ENCODE assay signal across 12 cellular contexts in the genomic region with DNA sequence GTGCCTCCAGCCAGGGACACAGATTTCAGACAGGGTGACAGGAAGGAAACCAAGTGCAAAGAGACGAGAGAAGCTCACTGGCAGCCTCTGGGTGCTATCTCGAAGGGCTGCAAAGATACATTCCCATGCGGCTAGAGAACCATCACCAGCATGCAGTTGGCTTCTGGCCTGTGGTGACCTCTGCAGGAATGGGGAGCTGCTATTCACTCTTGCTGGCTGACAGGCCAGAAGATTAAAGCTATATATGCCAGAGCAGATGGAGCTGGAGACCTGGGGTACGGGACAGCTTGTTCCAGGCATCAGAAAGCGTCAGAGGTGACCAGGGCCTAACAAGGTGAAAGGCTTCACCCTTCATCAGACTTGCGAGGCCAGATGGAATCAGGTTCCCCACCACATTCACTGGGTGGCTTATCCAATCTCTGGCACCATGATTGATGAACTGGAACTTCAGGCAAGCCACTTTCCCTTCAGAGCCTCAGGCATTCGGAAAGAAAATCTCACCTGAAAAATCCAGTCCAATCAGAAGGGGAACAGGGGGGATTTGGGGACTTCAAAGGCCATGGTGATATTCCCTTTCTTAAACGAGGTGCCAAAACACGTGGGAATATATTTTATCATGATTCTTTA. TPM values are rescaled to one million over a fixed set of nuclear protein-coding genes. Genes with fewer than 3 reads are reported as not detected.
DNase-seq lines count a peak whose midpoint lies in the region; ATAC-seq and TF ChIP-seq lines count a peak whose summit lies in the region.
"Had no signal": no experiment of that assay in that cellular context is flagged by ENCODE, and none has a peak within 500 bp of the region (broad histone marks: within the 10 kb centered on the region; RNA-seq: fewer than 3 reads in every experiment).

No MANE protein-coding gene starts in this region.

- peak overlapping the region; percentile 43 for H3K27ac Mint-ChIP-seq in progenitor cell of endocrine pancreas

- H4K20me1 ChIP-seq in BLaER1 treated with 17β-estradiol and CSF1 and Interleukin-3, amounts not matched to agents 10 nM and 100 nM, result no peaks in the 10 kb centered on the region

- H3K27ac ChIP-seq in BLaER1 treated with 17β-estradiol and CSF1 and Interleukin-3, amounts not matched to agents 10 nM and 100 nM, result peak overlapping the region in 10 of 11 experiments; percentile 7 to 74 (median 52); a peak in 14 of 22 replicates
- H3K27ac ChIP-seq in brain microvascular endothelial cell, result no peak overlapping the region

- intact Hi-C loops in left ventricle myocardium superior (cut with micrococcal nuclease), result no loop called here

- peaks cover 10% of the 10 kb centered on the region for H3K36me3 Mint-ChIP-seq in progenitor cell of endocrine pancreas (ENCODE audit: insufficient read depth)

- TF ChIP-seq CTCF in progenitor cell of endocrine pancreas (IDR thresholded peaks at IDR 0.05; ENCODE audit: unreplicated experiment) (no peak), brain microvascular endothelial cell (IDR thresholded peaks at IDR 0.05; ENCODE audit: low read depth, low read length, missing control alignments) (no peak)

- in situ Hi-C loops in brain microvascular endothelial cell (cut with HindIII; ENCODE audit: low pct_ligation_motif_present, low sequenced_read_pairs), result no loop called here

- H3K4me1 ChIP-seq in BLaER1 treated with 17β-estradiol and CSF1 and Interleukin-3, amounts not matched to agents 10 nM and 100 nM, result peaks cover 16 to 75% (median 43%) of the 10 kb centered on the region in 10 experiments; a peak in 19 of 20 replicates
- H3K4me1 ChIP-seq in adipocyte (ENCODE audit: control insufficient read depth, insufficient read depth, low read length), result peaks cover 49% of the 10 kb centered on the region

- H3K4me3 ChIP-seq in BLaER1 treated with 17β-estradiol and CSF1 and Interleukin-3, amounts not matched to agents 10 nM and 100 nM, result no peak overlapping the region; a peak in 1 of 20 replicates
- no peak overlapping the region for H3K4me3 ChIP-seq in adipocyte (ENCODE audit: low read length)
- no peak overlapping the region for H3K4me3 ChIP-seq in brain microvascular endothelial cell (ENCODE audit: low read depth, low read length)
- H3K4me3 ChIP-seq: GM12878 had no signal

- no peaks in the 10 kb centered on the region for H3K9me3 ChIP-seq in BLaER1 treated with 17β-estradiol and CSF1 and Interleukin-3, amounts not matched to agents 10 nM and 100 nM (replicated peaks in 1 of 11)
- H3K9me3 ChIP-seq in adipocyte (ENCODE audit: control insufficient read depth, low read length), result no peaks in the 10 kb centered on the region

- DNase-seq in adipocyte (ENCODE audit: low read depth), result no peak
- DNase-seq in left ventricle myocardium superior, result peak; percentile 79
- DNase-seq in progenitor cell of endocrine pancreas (ENCODE audit: low spot score, unreplicated experiment), result no peak
- DNase-seq in SW480 (ENCODE audit: low spot score), result no peak
- DNase-seq in iPS-NIHi11 (ENCODE audit: low spot score), result no peak
- DNase-seq in brain microvascular endothelial cell, result no peak
- DNase-seq: activated CD4-positive, CD25-positive, alpha-beta regulatory T cell treated with anti-CD3 and anti-CD28 coated beads, Interleukin-2, amount 50 U/mL, for 72 hours; NCI-H1105; stimulated activated CD4-positive, alpha-beta T cell treated with anti-CD3 and anti-CD28 coated beads, Interleukin-12 subunit alpha, Interleukin-12 subunit beta, amount 100 ng/mL, for 4 hours had no signal

- H3K27me3 ChIP-seq in BLaER1 treated with 17β-estradiol and CSF1 and Interleukin-3, amounts not matched to agents 10 nM and 100 nM, result no peaks in the 10 kb centered on the region
- H3K27me3 ChIP-seq in adipocyte (replicated peaks; ENCODE audit: control insufficient read depth, insufficient read depth, low read length) (no peaks in the 10 kb centered on the region), brain microvascular endothelial cell (replicated peaks) (no peaks in the 10 kb centered on the region)

- no peak overlapping the region for H3K4me3 Mint-ChIP-seq in progenitor cell of endocrine pancreas (ENCODE audit: low read depth)

- H3K4me2 ChIP-seq in BLaER1 treated with 17β-estradiol and CSF1 and Interleukin-3, amounts not matched to agents 10 nM and 100 nM, result peak overlapping the region in 9 of 11 experiments; percentile 2 to 71 (median 57); a peak in 16 of 22 replicates

- H3K36me3 ChIP-seq in BLaER1 treated with 17β-estradiol and CSF1 and Interleukin-3, amounts not matched to agents 10 nM and 100 nM, result peaks cover 4 to 73% (median 56%) of the 10 kb centered on the region in 11 experiments; a peak in 21 of 22 replicates
- H3K36me3 ChIP-seq in adipocyte (ENCODE audit: control insufficient read depth, insufficient read depth, low read length, severe bottlenecking) (peaks cover 10% of the 10 kb centered on the region), brain microvascular endothelial cell (replicated peaks) (no peaks in the 10 kb centered on the region)

- peak; percentile 88 for ATAC-seq in left ventricle myocardium superior
- ATAC-seq in HG03280 (IDR thresholded peaks at IDR 0.05; ENCODE audit: unreplicated experiment), result no peak
- ATAC-seq: GM12878 had no signal

- no peaks in the 10 kb centered on the region for H3K27me3 Mint-ChIP-seq in progenitor cell of endocrine pancreas

- no peaks in the 10 kb centered on the region for H3K9me3 Mint-ChIP-seq in progenitor cell of endocrine pancreas (ENCODE audit: low read depth)

- peak overlapping the region in 8 of 11 experiments; percentile 12 to 53 (median 36); a peak in 12 of 22 replicates for H3K9ac ChIP-seq in BLaER1 treated with 17β-estradiol and CSF1 and Interleukin-3, amounts not matched to agents 10 nM and 100 nM
- H3K9ac ChIP-seq in adipocyte (ENCODE audit: low read length), result peak overlapping the region; percentile 47

- H3K4me1 Mint-ChIP-seq in progenitor cell of endocrine pancreas (ENCODE audit: low read depth), result peaks cover 9% of the 10 kb centered on the region

RNA-seq across cellular contexts. Expression of a gene that starts 20.1 kb away (rescaled TPM):
- total RNA-seq in left ventricle myocardium superior, result 137 TPM
- 43.8 and 52.8 TPM in 2 replicates for total RNA-seq in progenitor cell of endocrine pancreas
